ENCODE assay signal across 1 cellular context in the genomic region with DNA sequence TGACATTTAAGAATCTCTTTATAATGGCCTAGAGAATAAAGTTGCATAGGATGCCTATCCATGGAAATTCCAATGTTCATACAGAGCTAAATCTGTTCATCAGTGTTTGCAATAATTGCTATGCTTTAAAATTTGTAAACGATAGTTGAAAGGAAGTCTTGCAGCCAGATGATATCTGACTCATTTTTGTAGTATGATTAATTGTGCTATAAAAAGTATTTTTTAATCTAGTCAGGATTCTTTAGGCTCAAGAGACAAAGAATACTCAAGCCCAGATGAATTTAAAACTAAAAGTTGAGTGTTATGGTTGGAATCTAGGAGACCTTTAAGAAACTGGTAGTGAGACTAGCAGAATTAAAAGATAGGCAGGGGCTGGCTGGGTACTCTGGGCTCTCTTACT.
A peak's percentile ranks its signal among the peaks of the same experiment; 100 is the strongest.
TF ChIP-seq lines count a peak whose summit lies in the region.

No MANE protein-coding gene starts in this region.

TF ChIP-seq in SK-N-SH, 30 proteins besides CTCF, POLR2A, EP300 and RAD21 (continued from another document):
- TF ChIP-seq FOXM1 (IDR thresholded peaks at IDR 0.05; ENCODE audit: low read depth) = peak; percentile 76; the same call in 1 of the 2 replicates
- TF ChIP-seq FOXJ3 (CRISPR knock-in tag; IDR thresholded peaks at IDR 0.05) = no peak
- TF ChIP-seq, protein P1, sequence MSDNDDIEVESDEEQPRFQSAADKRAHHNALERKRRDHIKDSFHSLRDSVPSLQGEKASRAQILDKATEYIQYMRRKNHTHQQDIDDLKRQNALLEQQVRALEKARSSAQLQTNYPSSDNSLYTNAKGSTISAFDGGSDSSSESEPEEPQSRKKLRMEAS (IDR thresholded peaks at IDR 0.05; ENCODE audit: low read depth) = no peak
- peak; percentile 62; the same call in 1 of the 2 replicates for TF ChIP-seq PBX3 (IDR thresholded peaks at IDR 0.05)
- no peak for TF ChIP-seq TAF1 (IDR thresholded peaks at IDR 0.05; ENCODE audit: borderline replicate concordance, low read depth, low read length)
- TF ChIP-seq ELF1 (IDR thresholded peaks at IDR 0.05) = no peak
- TF ChIP-seq RXRA (IDR thresholded peaks at IDR 0.05; ENCODE audit: borderline replicate concordance, low read depth) = no peak
- TF ChIP-seq REST (IDR thresholded peaks at IDR 0.05; ENCODE audit: low read depth, low read length) = no peak
- no peak for TF ChIP-seq RCOR1 (IDR thresholded peaks at IDR 0.05; ENCODE audit: low read length)
- TF ChIP-seq POLR2AphosphoS5 (IDR thresholded peaks at IDR 0.05; ENCODE audit: low read depth, low read length) = peak; percentile 30; the same call in 1 of the 2 replicates
- TF ChIP-seq GATA2 (CRISPR knock-in tag; IDR thresholded peaks at IDR 0.05) = no peak
- no peak for TF ChIP-seq GABPA (IDR thresholded peaks at IDR 0.05; ENCODE audit: low read depth)
- TF ChIP-seq SIN3A (IDR thresholded peaks at IDR 0.05; ENCODE audit: borderline replicate concordance, low read depth, low read length) = no peak
- TF ChIP-seq USF2 (IDR thresholded peaks at IDR 0.05; ENCODE audit: borderline replicate concordance, low read depth, low read length) = no peak
- TF ChIP-seq JUND (IDR thresholded peaks at IDR 0.05) = peak; percentile 65
- TF ChIP-seq TCF12 (IDR thresholded peaks at IDR 0.05) = peak; percentile 89
- peak; percentile 26; the same call in 1 of the 2 replicates for TF ChIP-seq YY1 (IDR thresholded peaks at IDR 0.05; ENCODE audit: low read depth)
- TF ChIP-seq, protein P2, sequence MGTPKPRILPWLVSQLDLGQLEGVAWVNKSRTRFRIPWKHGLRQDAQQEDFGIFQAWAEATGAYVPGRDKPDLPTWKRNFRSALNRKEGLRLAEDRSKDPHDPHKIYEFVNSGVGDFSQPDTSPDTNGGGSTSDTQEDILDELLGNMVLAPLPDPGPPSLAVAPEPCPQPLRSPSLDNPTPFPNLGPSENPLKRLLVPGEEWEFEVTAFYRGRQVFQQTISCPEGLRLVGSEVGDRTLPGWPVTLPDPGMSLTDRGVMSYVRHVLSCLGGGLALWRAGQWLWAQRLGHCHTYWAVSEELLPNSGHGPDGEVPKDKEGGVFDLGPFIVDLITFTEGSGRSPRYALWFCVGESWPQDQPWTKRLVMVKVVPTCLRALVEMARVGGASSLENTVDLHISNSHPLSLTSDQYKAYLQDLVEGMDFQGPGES (IDR thresholded peaks at IDR 0.05; ENCODE audit: low read depth, low read length) = no peak
- TF ChIP-seq RFX5 (IDR thresholded peaks at IDR 0.05; ENCODE audit: low read length) = no peak
- TF ChIP-seq USF1 (IDR thresholded peaks at IDR 0.05; ENCODE audit: borderline replicate concordance, low read depth) = no peak
- TF ChIP-seq NRF1 (IDR thresholded peaks at IDR 0.05; ENCODE audit: low read depth, low read length) = no peak
- TF ChIP-seq TEAD4 (IDR thresholded peaks at IDR 0.05; ENCODE audit: borderline replicate concordance, insufficient read depth) = peak; percentile 53; the same call in 1 of the 2 replicates
- TF ChIP-seq FOSL2 (IDR thresholded peaks at IDR 0.05; ENCODE audit: borderline replicate concordance, low read depth) = peak; percentile 71; the same call in 1 of the 2 replicates
- TF ChIP-seq ZBTB33 (IDR thresholded peaks at IDR 0.05; ENCODE audit: borderline replicate concordance, low read depth) = no peak
- no peak for TF ChIP-seq MXI1 (IDR thresholded peaks at IDR 0.05; ENCODE audit: low read depth, low read length)
- TF ChIP-seq SMC3 (IDR thresholded peaks at IDR 0.05; ENCODE audit: low read depth, low read length) = no peak
TF ChIP-seq in SK-N-SH: peak in this region for 10.
